Comparison of ENCODE assay signal across 8 cellular contexts in the genomic region with DNA sequence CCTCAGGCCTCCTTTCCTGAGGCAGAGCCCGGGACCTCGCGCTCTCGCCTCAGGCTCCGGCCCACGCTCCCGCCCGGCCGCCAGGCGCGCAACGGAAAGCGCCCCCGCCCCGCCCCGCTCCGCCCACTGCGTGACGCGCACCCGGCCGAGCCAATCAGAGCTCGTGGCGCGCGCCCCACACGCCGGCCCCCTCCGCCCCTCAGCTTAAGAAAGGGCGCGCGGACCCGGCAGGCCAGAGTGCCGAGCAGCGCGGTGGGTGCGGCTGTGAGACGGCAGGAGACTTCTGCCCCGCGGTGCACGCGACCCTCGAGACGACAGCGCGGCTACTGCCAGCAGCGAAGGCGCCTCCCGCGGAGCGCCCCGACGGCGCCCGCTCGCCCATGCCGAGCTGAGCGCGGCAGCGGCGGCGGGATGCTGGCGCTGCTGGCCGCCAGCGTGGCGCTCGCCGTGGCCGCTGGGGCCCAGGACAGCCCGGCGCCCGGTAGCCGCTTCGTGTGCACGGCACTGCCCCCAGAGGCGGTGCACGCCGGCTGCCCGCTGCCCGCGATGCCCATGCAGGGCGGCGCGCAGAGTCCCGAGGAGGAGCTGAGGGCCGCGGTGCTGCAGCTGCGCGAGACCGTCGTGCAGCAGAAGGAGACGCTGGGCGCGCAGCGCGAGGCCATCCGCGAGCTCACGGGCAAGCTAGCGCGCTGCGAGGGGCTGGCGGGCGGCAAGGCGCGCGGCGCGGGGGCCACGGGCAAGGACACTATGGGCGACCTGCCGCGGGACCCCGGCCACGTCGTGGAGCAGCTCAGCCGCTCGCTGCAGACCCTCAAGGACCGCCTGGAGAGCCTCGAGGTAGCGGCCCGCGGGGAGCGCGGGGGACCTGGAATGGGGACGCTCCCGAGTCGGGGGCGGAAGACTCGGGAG. TPM values are rescaled to one million over a fixed set of nuclear protein-coding genes. Genes with fewer than 3 reads are reported as not detected.
A peak's percentile ranks its signal among the peaks of the same experiment; 100 is the strongest.
DNase-seq lines count a peak whose midpoint lies in the region; ATAC-seq, FAIRE-seq and TF ChIP-seq lines count a peak whose summit lies in the region.

A gene with protein sequence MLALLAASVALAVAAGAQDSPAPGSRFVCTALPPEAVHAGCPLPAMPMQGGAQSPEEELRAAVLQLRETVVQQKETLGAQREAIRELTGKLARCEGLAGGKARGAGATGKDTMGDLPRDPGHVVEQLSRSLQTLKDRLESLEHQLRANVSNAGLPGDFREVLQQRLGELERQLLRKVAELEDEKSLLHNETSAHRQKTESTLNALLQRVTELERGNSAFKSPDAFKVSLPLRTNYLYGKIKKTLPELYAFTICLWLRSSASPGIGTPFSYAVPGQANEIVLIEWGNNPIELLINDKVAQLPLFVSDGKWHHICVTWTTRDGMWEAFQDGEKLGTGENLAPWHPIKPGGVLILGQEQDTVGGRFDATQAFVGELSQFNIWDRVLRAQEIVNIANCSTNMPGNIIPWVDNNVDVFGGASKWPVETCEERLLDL (plus strand): TSS at position 235 of the 909 bp plus-strand sequence. CDS start 177 bp downstream, at position 412.

- TF ChIP-seq CTCF in endodermal cell (conservative IDR thresholded peaks at IDR 0.05) (peak; percentile 53), natural killer cell (IDR thresholded peaks at IDR 0.05) (no peak), kidney (IDR thresholded peaks at IDR 0.05; ENCODE audit: borderline replicate concordance, extremely low read depth, insufficient read depth) (no peak)

- H3K27me3 ChIP-seq in endodermal cell (ENCODE audit: control insufficient read depth, insufficient read depth, low read length, poor library complexity, severe bottlenecking), result peaks cover 90% of the 10 kb centered on the region

- peak within 1 kb of the TSS; percentile 46 for H3K4me3 Mint-ChIP-seq in endodermal cell
- peak within 1 kb of the TSS; percentile 17 for H3K4me3 Mint-ChIP-seq in natural killer cell

- intact Hi-C loops in natural killer cell (cut with micrococcal nuclease) (no loop called here), kidney (cut with DNase I) (no loop called here)

- H3K9me3 ChIP-seq in endodermal cell (ENCODE audit: control insufficient read depth, low read length), result no peaks in the 10 kb centered on the region
- peaks cover 0 to 4% of the 10 kb centered on the region in 2 donors for H3K9me3 ChIP-seq in kidney (ENCODE audit: control insufficient read depth in 1 of 2, low read length in 2 of 2)

- H3K27me3 Mint-ChIP-seq in endodermal cell (ENCODE audit: insufficient read depth) (peaks cover 84% of the 10 kb centered on the region), natural killer cell (ENCODE audit: low read depth in 2 of 2) (peaks cover 22 to 52% of the 10 kb centered on the region in 2 donors)

- H3K27ac ChIP-seq in endodermal cell (ENCODE audit: low read depth, low read length) (no peak within 1 kb of the TSS), kidney (ENCODE audit: low read depth in 2 of 2, low read length in 2 of 2) (no peak within 1 kb of the TSS)

- no peak within 1 kb of the TSS for H3K9ac ChIP-seq in endodermal cell (ENCODE audit: extremely low read depth, low read length, poor library complexity, severe bottlenecking)
- H3K9ac ChIP-seq in kidney (ENCODE audit: low read length in 2 of 2), result no peak within 1 kb of the TSS

- H3K9me3 Mint-ChIP-seq in endodermal cell (no peaks in the 10 kb centered on the region), natural killer cell (peaks cover 0 to 3% of the 10 kb centered on the region in 2 donors)

- DNase-seq in DMS79 (lab: John Stamatoyannopoulos, UW) (peak; percentile 67), NCI-H345 treated with DMSO at 0.1 percent for 48 hours (lab: John Stamatoyannopoulos, UW; ENCODE audit: unreplicated experiment) (peak; percentile 77), endodermal cell (peak; percentile 93), natural killer cell (no peak), kidney (no peak), NCI-H1694 treated with DMSO at 0.1 percent for 48 hours (lab: John Stamatoyannopoulos, UW) (no peak)

- H3K36me3 ChIP-seq in endodermal cell (ENCODE audit: control insufficient read depth, insufficient read depth, low read length) (no peaks in the 10 kb centered on the region), kidney (ENCODE audit: control insufficient read depth in 1 of 2, insufficient read depth in 2 of 2, low read length in 2 of 2) (no peaks in the 10 kb centered on the region)

- H3K36me3 Mint-ChIP-seq in endodermal cell (ENCODE audit: low read depth) (no peaks in the 10 kb centered on the region), natural killer cell (peaks cover 5% of the 10 kb centered on the region)

- WGBS in endodermal cell (ENCODE audit: insufficient coverage in 1 of 2, insufficient read length in 1 of 2), 2 experiments, result 1% methylated on average over 38 to 130 of the region's 130 CpGs

- peak in 1 of 3 donors; percentile 26 for ATAC-seq in natural killer cell
- ATAC-seq in HG02973 (IDR thresholded peaks at IDR 0.05; ENCODE audit: unreplicated experiment), result no peak
- no peak for ATAC-seq in HG03135 (IDR thresholded peaks at IDR 0.05; ENCODE audit: unreplicated experiment)

- no peaks in the 10 kb centered on the region for H3K4me1 ChIP-seq in endodermal cell (ENCODE audit: control insufficient read depth, insufficient read depth, low read length)
- no peaks in the 10 kb centered on the region for H3K4me1 ChIP-seq in kidney (ENCODE audit: control insufficient read depth in 1 of 2, insufficient read depth in 1 of 2, low read depth in 1 of 2, low read length in 2 of 2)

- H3K27ac Mint-ChIP-seq in endodermal cell, result no peak within 1 kb of the TSS
- no peak within 1 kb of the TSS for H3K27ac Mint-ChIP-seq in natural killer cell

- no peak for FAIRE-seq in kidney (lab: Jason Lieb, UNC)

- H3K4me3 ChIP-seq in endodermal cell (ENCODE audit: low read length) (peak within 1 kb of the TSS; percentile 49), kidney (ENCODE audit: low read length in 2 of 2) (no peak within 1 kb of the TSS)

- H3K4me1 Mint-ChIP-seq in endodermal cell (no peaks in the 10 kb centered on the region), natural killer cell (no peaks in the 10 kb centered on the region)

RNA-seq across cellular contexts. Expression of the gene that starts here (rescaled TPM):
- total RNA-seq in endodermal cell (1 to 10 TPM in 1 of 2 donors, under 1 TPM in 1; 0.53 to 1.3 TPM), natural killer cell (under 1 TPM in 1 of 3 donors, not detected in 2; 0.14 TPM), kidney (2.0 TPM)
- polyA plus RNA-seq in endodermal cell (2013, experiment 1 of 2), result 19.5 TPM
- 21.4 TPM for polyA plus RNA-seq in endodermal cell (2013, experiment 2 of 2)
- 0.26 TPM for polyA plus RNA-seq in kidney (ENCODE audit: insufficient read depth, low read depth, low replicate concordance)

Comparison
In these comparisons a context has a peak if more than half of its experiments do, and no peak if none do; other contexts are left out.
1. DNase-seq: peak in DMS79 (single experiment), NCI-H345 treated with DMSO at 0.1 percent for 48 hours (single experiment) and endodermal cell (single experiment); none in natural killer cell (single experiment), kidney (single experiment) and NCI-H1694 treated with DMSO at 0.1 percent for 48 hours (single experiment).